Comparison of ENCODE assay signal across 14 cellular contexts in the genomic region with DNA sequence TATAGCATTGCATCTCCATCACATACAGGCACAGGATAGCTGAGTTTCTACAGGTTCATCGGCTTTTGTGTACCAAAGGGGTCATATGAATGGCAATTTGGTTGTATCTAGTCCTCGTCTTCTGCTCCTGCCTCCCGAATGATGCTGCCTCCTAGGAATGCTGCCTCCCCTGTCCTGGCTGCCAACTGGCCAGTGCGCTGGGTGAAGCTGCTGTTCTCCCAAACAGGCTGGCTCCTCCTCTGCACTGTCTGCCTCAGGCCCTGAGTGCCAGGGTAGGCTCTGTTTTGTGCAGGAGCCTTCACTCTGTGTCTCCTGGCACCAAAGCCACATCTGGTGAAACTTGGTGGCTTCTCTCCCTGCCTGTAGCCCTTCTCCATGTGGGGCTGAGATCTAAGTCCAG.
DNase-seq lines count a peak whose midpoint lies in the region; ATAC-seq and TF ChIP-seq lines count a peak whose summit lies in the region.
"Had no signal": no experiment of that assay in that cellular context is flagged by ENCODE, and none has a peak within 500 bp of the region (broad histone marks: within the 10 kb centered on the region; RNA-seq: fewer than 3 reads in every experiment).

No MANE protein-coding gene starts in this region.

- WGBS in endodermal cell (ENCODE audit: insufficient coverage in 1 of 2, insufficient read length in 1 of 2), 2 experiments = 76 to 81% methylated on average over 3 to 4 of the region's 4 CpGs

- no peak overlapping the region for H3K27ac ChIP-seq in CD4-positive, alpha-beta T cell (ENCODE audit: low read depth, low read length)
- peak overlapping the region; percentile 72 for H3K27ac ChIP-seq in KOPT-K1 (ENCODE audit: low read depth, low read length, poor library complexity, severe bottlenecking)
- no peak overlapping the region for H3K27ac ChIP-seq in endodermal cell (ENCODE audit: low read depth, low read length)
- no peak overlapping the region for H3K27ac ChIP-seq in CD8-positive, alpha-beta T cell (ENCODE audit: low read depth, low read length)
- H3K27ac ChIP-seq in OCI-LY7 (ENCODE audit: low read depth, low read length, poor library complexity, severe bottlenecking) = no peak overlapping the region
- H3K27ac ChIP-seq: Peyer's patch had no signal

- H3K4me3 ChIP-seq in endodermal cell (ENCODE audit: low read length) (no peak overlapping the region), OCI-LY7 (ENCODE audit: low read depth, low read length, poor library complexity, severe bottlenecking) (no peak overlapping the region)
- H3K4me3 ChIP-seq in CD8-positive, alpha-beta T cell (ENCODE audit: low read depth, low read length) = no peak overlapping the region
- H3K4me3 ChIP-seq: GM23338, Peyer's patch had no signal

- H4K20me1 ChIP-seq in OCI-LY7 (ENCODE audit: insufficient read depth, low read length) = no peaks in the 10 kb centered on the region

- peak overlapping the region; percentile 28 for H3K27ac Mint-ChIP-seq in CD4-positive, alpha-beta T cell
- no peak overlapping the region for H3K27ac Mint-ChIP-seq in endodermal cell
- no peak overlapping the region for H3K27ac Mint-ChIP-seq in CD8-positive, alpha-beta T cell
- H3K27ac Mint-ChIP-seq: GM23338 had no signal

- H3K36me3 ChIP-seq in KOPT-K1 (ENCODE audit: insufficient read depth, low read length) (no peaks in the 10 kb centered on the region), endodermal cell (ENCODE audit: control insufficient read depth, insufficient read depth, low read length) (no peaks in the 10 kb centered on the region), OCI-LY7 (ENCODE audit: insufficient read depth, low read length) (no peaks in the 10 kb centered on the region)
- H3K36me3 ChIP-seq in CD8-positive, alpha-beta T cell (ENCODE audit: insufficient read depth, low read length) = no peaks in the 10 kb centered on the region
- H3K36me3 ChIP-seq: Peyer's patch had no signal

- no peaks in the 10 kb centered on the region for H3K36me3 Mint-ChIP-seq in CD4-positive, alpha-beta T cell (ENCODE audit: low read depth)
- no peaks in the 10 kb centered on the region for H3K36me3 Mint-ChIP-seq in endodermal cell (ENCODE audit: low read depth)
- peaks cover 2% of the 10 kb centered on the region for H3K36me3 Mint-ChIP-seq in CD8-positive, alpha-beta T cell

- TF ChIP-seq CTCF in CD4-positive, alpha-beta T cell (IDR thresholded peaks at IDR 0.05) = no peak
- TF ChIP-seq CTCF in endodermal cell (conservative IDR thresholded peaks at IDR 0.05) (no peak), OCI-LY7 (conservative IDR thresholded peaks at IDR 0.05; ENCODE audit: low read length) (no peak)
- TF ChIP-seq CTCF in CD8-positive, alpha-beta T cell (IDR thresholded peaks at IDR 0.05) = no peak

- no peaks in the 10 kb centered on the region for H3K9me3 ChIP-seq in CD4-positive, alpha-beta T cell (ENCODE audit: control insufficient read depth, low read length)
- H3K9me3 ChIP-seq in KOPT-K1 (ENCODE audit: insufficient read depth, low read length, poor library complexity, severe bottlenecking) = no peaks in the 10 kb centered on the region
- no peaks in the 10 kb centered on the region for H3K9me3 ChIP-seq in endodermal cell (ENCODE audit: control insufficient read depth, low read length)
- no peaks in the 10 kb centered on the region for H3K9me3 ChIP-seq in CD8-positive, alpha-beta T cell (ENCODE audit: low read length)
- no peaks in the 10 kb centered on the region for H3K9me3 ChIP-seq in OCI-LY7 (ENCODE audit: low read length)
- H3K9me3 ChIP-seq: Peyer's patch had no signal

- no TSS peak for BruUV-seq in OCI-LY7 (replicated peaks; lab: Mats Ljungman, UMichigan)

- CTCF ChIA-PET in CD4-positive, alpha-beta T cell (lab: Charles Lee) = no interaction called here
- CTCF ChIA-PET in CD8-positive, alpha-beta T cell (lab: Charles Lee) = no interaction called here
- CTCF ChIA-PET in OCI-LY7 (lab: Charles Lee; ENCODE audit: unreplicated experiment) = no interaction called here

- POLR2A ChIA-PET in CD4-positive, alpha-beta T cell (lab: Charles Lee) = no interaction called here
- POLR2A ChIA-PET in CD8-positive, alpha-beta T cell (lab: Charles Lee) = interaction anchor here (0.6 kb wide), 1 partner anchor 54 kb away, joined by 3 read pairs; no protein-coding TSS in a partner anchor
- POLR2A ChIA-PET in OCI-LY7 (lab: Charles Lee) = no interaction called here

- H3K9me2 ChIP-seq in OCI-LY7 (ENCODE audit: insufficient read depth, low read length) = no peaks in the 10 kb centered on the region

- H3K4me1 ChIP-seq in endodermal cell (ENCODE audit: control insufficient read depth, insufficient read depth, low read length) (peaks cover 4% of the 10 kb centered on the region), OCI-LY7 (ENCODE audit: insufficient read depth, low read length, poor library complexity, severe bottlenecking) (no peaks in the 10 kb centered on the region)
- H3K4me1 ChIP-seq in CD8-positive, alpha-beta T cell (ENCODE audit: insufficient read depth, low read length) = peaks cover 45% of the 10 kb centered on the region
- H3K4me1 ChIP-seq: Peyer's patch had no signal

- H3K4me2 ChIP-seq in OCI-LY7 (ENCODE audit: low read length) = no peak overlapping the region
- H3K4me2 ChIP-seq: GM23338 had no signal

- no peaks in the 10 kb centered on the region for H3K27me3 ChIP-seq in CD4-positive, alpha-beta T cell (ENCODE audit: control insufficient read depth, insufficient read depth, low read length)
- peaks cover 37% of the 10 kb centered on the region for H3K27me3 ChIP-seq in endodermal cell (ENCODE audit: control insufficient read depth, insufficient read depth, low read length, poor library complexity, severe bottlenecking)
- no peaks in the 10 kb centered on the region for H3K27me3 ChIP-seq in CD8-positive, alpha-beta T cell (ENCODE audit: insufficient read depth, low read length)
- H3K27me3 ChIP-seq: Peyer's patch had no signal

- no peak for ATAC-seq in CD4-positive, alpha-beta T cell (ENCODE audit: poor library complexity)
- no peak for ATAC-seq in CD8-positive, alpha-beta T cell
- ATAC-seq: GM23338 had no signal

- peak; percentile 39 for DNase-seq in activated CD8-positive, alpha-beta memory T cell treated with anti-CD3 and anti-CD28 coated beads, Interleukin-2, amount 50 U/mL, for 48 hours
- no peak for DNase-seq in activated CD8-positive, alpha-beta memory T cell treated with anti-CD3 and anti-CD28 coated beads for 24 hours
- no peak for DNase-seq in CD4-positive, alpha-beta T cell
- peak; percentile 45 for DNase-seq in endodermal cell
- DNase-seq in CD8-positive, alpha-beta T cell = no peak
- no peak for DNase-seq in OCI-LY7 (ENCODE audit: low spot score)
- no peak for DNase-seq in cortex of kidney (lab: John Stamatoyannopoulos, UW)
- DNase-seq: DMS53, NCI-H1092 treated with DMSO at 0.1 percent for 48 hours, NCI-H2081 treated with DMSO at 0.1 percent for 48 hours, Peyer's patch had no signal

- no peak overlapping the region for H3K4me3 Mint-ChIP-seq in CD4-positive, alpha-beta T cell
- H3K4me3 Mint-ChIP-seq in endodermal cell = no peak overlapping the region
- no peak overlapping the region for H3K4me3 Mint-ChIP-seq in CD8-positive, alpha-beta T cell
- H3K4me3 Mint-ChIP-seq: CD14-positive monocyte, GM23338 had no signal

- intact Hi-C loops in CD4-positive, alpha-beta T cell (cut with DNase I, micrococcal nuclease) = no loop called here
- intact Hi-C loops in CD8-positive, alpha-beta T cell (cut with DNase I, micrococcal nuclease) = no loop called here
- intact Hi-C loops in OCI-LY7 (cut with micrococcal nuclease; ENCODE audit: unreplicated experiment) = no loop called here

- peaks cover 17% of the 10 kb centered on the region for H3K4me1 Mint-ChIP-seq in CD4-positive, alpha-beta T cell (ENCODE audit: low read depth)
- H3K4me1 Mint-ChIP-seq in endodermal cell = no peaks in the 10 kb centered on the region
- peaks cover 21% of the 10 kb centered on the region for H3K4me1 Mint-ChIP-seq in CD8-positive, alpha-beta T cell (ENCODE audit: low read depth)
- H3K4me1 Mint-ChIP-seq: GM23338 had no signal

- no peak overlapping the region for H2AFZ ChIP-seq in OCI-LY7 (ENCODE audit: low read length)
- H2AFZ ChIP-seq: GM23338 had no signal

- H3K79me2 ChIP-seq in OCI-LY7 (ENCODE audit: insufficient read depth, low read depth, low read length) = no peaks in the 10 kb centered on the region

- H3K9ac ChIP-seq in endodermal cell (ENCODE audit: extremely low read depth, low read length, poor library complexity, severe bottlenecking) = no peak overlapping the region

- peaks cover 2% of the 10 kb centered on the region for H3K9me3 Mint-ChIP-seq in CD4-positive, alpha-beta T cell
- H3K9me3 Mint-ChIP-seq in endodermal cell = no peaks in the 10 kb centered on the region
- peaks cover 7% of the 10 kb centered on the region for H3K9me3 Mint-ChIP-seq in CD8-positive, alpha-beta T cell
- H3K9me3 Mint-ChIP-seq: GM23338 had no signal

- H3K27me3 Mint-ChIP-seq in CD4-positive, alpha-beta T cell = no peaks in the 10 kb centered on the region
- H3K27me3 Mint-ChIP-seq in endodermal cell (ENCODE audit: insufficient read depth) = peaks cover 12% of the 10 kb centered on the region
- no peaks in the 10 kb centered on the region for H3K27me3 Mint-ChIP-seq in CD8-positive, alpha-beta T cell (ENCODE audit: low read depth)

Comparison
In these comparisons a context has a peak if more than half of its experiments do, and no peak if none do; other contexts are left out.
1. DNase-seq: peak in activated CD8-positive, alpha-beta memory T cell treated with anti-CD3 and anti-CD28 coated beads, Interleukin-2, amount 50 U/mL, for 48 hours (single experiment) and endodermal cell (single experiment); none in activated CD8-positive, alpha-beta memory T cell treated with anti-CD3 and anti-CD28 coated beads for 24 hours (single experiment), CD4-positive, alpha-beta T cell (0 of 10), CD8-positive, alpha-beta T cell (0 of 7), OCI-LY7 (single experiment) and cortex of kidney (single experiment).